Comparison of ENCODE assay signal across 1 cellular context in genomic region chr14:34650786-34651584, GRCh38.
TF ChIP-seq lines count a peak whose summit lies in the region.

No MANE protein-coding gene starts in this region.

TF ChIP-seq in SK-N-SH treated with all-trans-retinoic acid at 6 μM for 48 hours, 23 proteins besides CTCF, POLR2A, EP300 and RAD21 (continued from another document):
- no peak for TF ChIP-seq CREB5 (CRISPR knock-in tag; IDR thresholded peaks at IDR 0.05; ENCODE audit: low read depth)
